ENCODE assay signal across 8 cellular contexts in the genomic region with DNA sequence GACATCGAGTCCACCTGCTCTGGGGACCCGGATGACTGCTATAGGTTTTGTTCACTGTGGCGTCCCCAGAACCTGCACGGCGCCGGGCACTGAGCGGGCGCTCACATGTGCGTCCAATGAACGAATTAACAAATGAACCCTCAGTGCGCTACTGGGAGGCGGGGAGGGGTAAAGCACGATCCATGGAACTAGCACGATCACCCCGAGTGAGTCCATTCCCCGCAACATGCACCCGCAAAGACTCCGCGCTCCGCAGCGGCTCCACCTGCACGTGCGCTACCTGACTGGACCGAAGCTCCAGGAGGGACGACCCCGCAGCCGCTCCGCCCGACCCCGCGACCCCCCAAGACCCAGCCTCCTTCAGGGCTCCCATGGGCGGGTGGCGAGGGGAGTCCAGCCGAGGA. TPM values are rescaled to one million over a fixed set of nuclear protein-coding genes. Genes with fewer than 3 reads are reported as not detected.
A peak's percentile ranks its signal among the peaks of the same experiment; 100 is the strongest.
DNase-seq lines count a peak whose midpoint lies in the region; ATAC-seq, FAIRE-seq and TF ChIP-seq lines count a peak whose summit lies in the region.

No MANE protein-coding gene starts in this region.

- peaks cover 10% of the 10 kb centered on the region for H3K4me1 Mint-ChIP-seq in astrocyte (ENCODE audit: low read depth, unreplicated experiment)

- peak; percentile 19 to 33 for DNase-seq in activated CD4-positive, alpha-beta T cell treated with anti-CD3 and anti-CD28 coated beads for 24 hours (ENCODE audit: low read depth in 2 of 2)
- no peak for DNase-seq in activated CD4-positive, alpha-beta T cell treated with anti-CD3 and anti-CD28 coated beads for 1 hour
- DNase-seq in NOMO-1 treated with DMSO at 0.1 percent for 48 hours (lab: John Stamatoyannopoulos, UW; ENCODE audit: unreplicated experiment) (peak; percentile 10), astrocyte (ENCODE audit: low read depth) (no peak), NCI-H1694 treated with DMSO at 0.1 percent for 48 hours (lab: John Stamatoyannopoulos, UW) (no peak)
- peak; percentile 17 to 34 (median 17) for DNase-seq in stimulated activated CD4-positive, alpha-beta T cell treated with anti-CD3 and anti-CD28 coated beads, Interleukin-12 subunit alpha, Interleukin-12 subunit beta, amount 100 ng/mL, for 48 hours (ENCODE audit: low read depth in 2 of 3, low spot score in 1 of 3)

- H3K4me1 ChIP-seq in astrocyte (ENCODE audit: insufficient read depth, low read length) = peaks cover 14% of the 10 kb centered on the region

- H3K9me3 Mint-ChIP-seq in astrocyte (ENCODE audit: unreplicated experiment) = no peaks in the 10 kb centered on the region

- TF ChIP-seq CTCF in astrocyte (IDR thresholded peaks at IDR 0.05; ENCODE audit: insufficient read depth, low read depth, low read length) = no peak

- peaks cover 50% of the 10 kb centered on the region for H3K79me2 ChIP-seq in astrocyte (ENCODE audit: insufficient read depth, low read length)

- H2AFZ ChIP-seq in astrocyte (ENCODE audit: low read depth, low read length) = peak overlapping the region; percentile 97

- H3K27me3 ChIP-seq in astrocyte (ENCODE audit: insufficient read depth, low read length) = no peaks in the 10 kb centered on the region

- H3K4me2 ChIP-seq in astrocyte (ENCODE audit: low read length) = peak overlapping the region; percentile 96

- peaks cover 7% of the 10 kb centered on the region for H3K36me3 Mint-ChIP-seq in astrocyte (ENCODE audit: low read depth, unreplicated experiment)

- H3K27me3 Mint-ChIP-seq in astrocyte (ENCODE audit: low read depth, unreplicated experiment) = no peaks in the 10 kb centered on the region

- peaks cover 25% of the 10 kb centered on the region for H4K20me1 ChIP-seq in astrocyte (ENCODE audit: insufficient read depth, low read length)

- H3K9ac ChIP-seq in astrocyte (ENCODE audit: low read length) = peak overlapping the region; percentile 93

- H3K9me3 ChIP-seq in astrocyte (ENCODE audit: insufficient read depth, low read depth, low read length) (no peaks in the 10 kb centered on the region), iPS-18c (ENCODE audit: control insufficient read depth, insufficient read depth, low read length) (no peaks in the 10 kb centered on the region)

- H3K27ac Mint-ChIP-seq in astrocyte (ENCODE audit: unreplicated experiment) = peak overlapping the region; percentile 80

- H3K4me3 Mint-ChIP-seq in astrocyte (ENCODE audit: unreplicated experiment) = peak overlapping the region; percentile 92

- no peaks in the 10 kb centered on the region for H3K36me3 ChIP-seq in astrocyte (ENCODE audit: insufficient read depth, low read length)

- H3K27ac ChIP-seq in astrocyte (ENCODE audit: low read depth, low read length) = peak overlapping the region; percentile 57

- ATAC-seq in HG02938 (IDR thresholded peaks at IDR 0.05; ENCODE audit: unreplicated experiment) = peak; percentile 22

- FAIRE-seq in astrocyte (lab: Jason Lieb, UNC) = no peak

- H3K4me3 ChIP-seq in astrocyte (ENCODE audit: insufficient read depth, low read depth, low read length) (peak overlapping the region; percentile 74), iPS-18c (ENCODE audit: insufficient read depth, low read depth, low read length) (peak overlapping the region; percentile 98)

RNA-seq across cellular contexts. Expression of a gene that starts 0.5 kb away (rescaled TPM):
- 57.1 and 63.3 TPM in 2 replicates for total RNA-seq in astrocyte

Comparison
In these comparisons a context has a peak if more than half of its experiments do, and no peak if none do; other contexts are left out.
1. DNase-seq: peak in activated CD4-positive, alpha-beta T cell treated with anti-CD3 and anti-CD28 coated beads for 24 hours (2 of 2), NOMO-1 treated with DMSO at 0.1 percent for 48 hours (single experiment) and stimulated activated CD4-positive, alpha-beta T cell treated with anti-CD3 and anti-CD28 coated beads, Interleukin-12 subunit alpha, Interleukin-12 subunit beta, amount 100 ng/mL, for 48 hours (3 of 3); none in activated CD4-positive, alpha-beta T cell treated with anti-CD3 and anti-CD28 coated beads for 1 hour (single experiment), astrocyte (single experiment) and NCI-H1694 treated with DMSO at 0.1 percent for 48 hours (single experiment).